Comparison of ENCODE assay signal across 8 cellular contexts in the genomic region with DNA sequence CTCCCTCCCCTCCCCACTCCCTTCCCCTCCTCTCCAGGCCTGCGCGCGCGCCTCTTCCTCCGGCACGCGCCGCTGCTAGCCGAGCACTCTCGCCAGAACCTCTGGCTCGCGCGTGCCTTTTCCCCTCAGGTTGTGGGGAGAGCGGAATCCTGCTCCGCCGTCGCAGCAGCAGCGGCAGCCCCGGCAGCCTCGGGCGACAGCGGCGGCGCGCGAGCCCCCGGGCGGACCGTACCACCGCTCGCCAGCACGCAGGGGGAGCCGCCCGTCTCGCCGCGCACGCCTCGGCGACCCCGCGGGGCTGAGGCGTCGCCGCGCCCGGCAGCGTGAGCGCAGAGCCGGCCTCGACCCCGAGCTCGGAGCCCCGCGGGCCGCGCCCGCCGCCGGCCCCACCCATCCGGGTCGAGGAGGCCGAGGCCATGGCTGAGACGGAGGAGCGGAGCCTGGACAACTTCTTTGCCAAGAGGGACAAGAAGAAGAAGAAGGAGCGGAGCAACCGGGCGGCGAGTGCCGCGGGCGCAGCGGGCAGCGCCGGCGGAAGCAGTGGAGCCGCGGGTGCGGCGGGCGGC. TPM values are rescaled to one million over a fixed set of nuclear protein-coding genes. Genes with fewer than 3 reads are reported as not detected.
DNase-seq lines count a peak whose midpoint lies in the region; ATAC-seq and TF ChIP-seq lines count a peak whose summit lies in the region.

Gene CDV3 (plus strand): TSS at position 58 of the 566 bp plus-strand sequence. CDS start 359 bp downstream, at position 417.

- peak within 1 kb of the TSS; percentile 81 for H3K4me2 ChIP-seq in DOHH2 (ENCODE audit: low read length)

- no peak for TF ChIP-seq CTCF in DOHH2 (IDR thresholded peaks at IDR 0.05; ENCODE audit: low read depth, low read length, poor library complexity, severe bottlenecking)
- no peak for TF ChIP-seq CTCF in lung (IDR thresholded peaks at IDR 0.05; ENCODE audit: control extremely low read depth, extremely low read depth)
- no peak for TF ChIP-seq CTCF in transverse colon (IDR thresholded peaks at IDR 0.05)

- intact Hi-C loops in transverse colon (cut with DNase I; ENCODE audit: low total_unique reads): no loop called here

- peak; percentile 79 for TF ChIP-seq POLR2A in transverse colon (IDR thresholded peaks at IDR 0.05)

- H3K27ac Mint-ChIP-seq in IgD-negative memory B cell: peak within 1 kb of the TSS; percentile 99

- WGBS in lung, 2 donors: 1% methylated on average over 70 to 81 of the region's 81 CpGs
- WGBS in transverse colon (ENCODE audit: low coverage in 1 of 2), 2 donors: 1% methylated on average over 79 of the region's 81 CpGs; no CpG with 5 or more reads in 1 of the 2 donors

- H3K27ac ChIP-seq in DOHH2 (ENCODE audit: low read depth, low read length) (peak within 1 kb of the TSS; percentile 95), lung (ENCODE audit: low read depth in 1 of 2, low read length in 1 of 2) (peak within 1 kb of the TSS; percentile 96 to 99), transverse colon (peak within 1 kb of the TSS; percentile 96 to 100 (median 99))

- H3K4me1 ChIP-seq in DOHH2 (ENCODE audit: control insufficient read depth, low read length) (peaks cover 73% of the 10 kb centered on the region), lung (ENCODE audit: control insufficient read depth in 2 of 2, insufficient read depth in 2 of 2, low read length in 2 of 2) (peaks cover 4 to 21% of the 10 kb centered on the region in 2 donors), transverse colon (peaks cover 12 to 55% (median 34%) of the 10 kb centered on the region in 4 donors)

- no peak for TF ChIP-seq EP300 in transverse colon (IDR thresholded peaks at IDR 0.05; ENCODE audit: low read depth)

- H3K79me2 ChIP-seq in DOHH2 (ENCODE audit: control insufficient read depth, low read length): peaks cover 51% of the 10 kb centered on the region

- in situ Hi-C loops in transverse colon (cut with MboI; ENCODE audit: low pct_ligation_motif_present in 1 of 4, low pct_unique_long_range_greater_than_20kb in 1 of 4, low sequenced_read_pairs in 3 of 4): loop anchor here in 1 of 4 donors (10.0 kb wide), 1 partner anchor 109 kb away; no protein-coding TSS in a partner anchor

- no peaks in the 10 kb centered on the region for H3K9me3 Mint-ChIP-seq in IgD-negative memory B cell

- peaks cover 18% of the 10 kb centered on the region for H4K20me1 ChIP-seq in DOHH2 (ENCODE audit: control insufficient read depth, insufficient read depth, low read depth, low read length)

- no peaks in the 10 kb centered on the region for H3K27me3 ChIP-seq in DOHH2 (ENCODE audit: control insufficient read depth, low read length)
- H3K27me3 ChIP-seq in lung (ENCODE audit: control insufficient read depth, insufficient read depth): no peaks in the 10 kb centered on the region
- H3K27me3 ChIP-seq in transverse colon: no peaks in the 10 kb centered on the region

- H3K4me3 ChIP-seq in DOHH2 (ENCODE audit: low read length): peak within 1 kb of the TSS; percentile 86
- H3K4me3 ChIP-seq in lung: peak within 1 kb of the TSS; percentile 79
- H3K4me3 ChIP-seq in transverse colon: peak within 1 kb of the TSS; percentile 84 to 94 (median 92)

- H3K4me1 Mint-ChIP-seq in IgD-negative memory B cell: peaks cover 49 to 58% (median 55%) of the 10 kb centered on the region in 3 donors

- no peaks in the 10 kb centered on the region for H3K9me2 ChIP-seq in DOHH2 (replicated peaks; ENCODE audit: control insufficient read depth, low read length)

- H3K9me3 ChIP-seq in DOHH2 (ENCODE audit: control insufficient read depth, insufficient read depth, low read length) (no peaks in the 10 kb centered on the region), lung (ENCODE audit: control insufficient read depth in 2 of 2, insufficient read depth in 1 of 2, low read length in 1 of 2) (no peaks in the 10 kb centered on the region), transverse colon (no peaks in the 10 kb centered on the region)

- DNase-seq in cerebellum (ENCODE audit: low spot score) (peak; percentile 78), lung (ENCODE audit: low spot score) (peak; percentile 52), transverse colon (no peak), midbrain (lab: John Stamatoyannopoulos, UW) (no peak), NCI-H187 (lab: John Stamatoyannopoulos, UW) (no peak)

- peak within 1 kb of the TSS; percentile 85 to 98 (median 97) for H3K4me3 Mint-ChIP-seq in IgD-negative memory B cell

- peaks cover 29% of the 10 kb centered on the region for H3F3A ChIP-seq in DOHH2 (ENCODE audit: control insufficient read depth, insufficient read depth)

- ATAC-seq in GM21576 (IDR thresholded peaks at IDR 0.05; ENCODE audit: unreplicated experiment): peak; percentile 18
- ATAC-seq in lung (ENCODE audit: insufficient read depth, low FRiP score): peak; percentile 17

- no peaks in the 10 kb centered on the region for H3K27me3 Mint-ChIP-seq in IgD-negative memory B cell

- peaks cover 2% of the 10 kb centered on the region for H3K36me3 Mint-ChIP-seq in IgD-negative memory B cell

- H3K36me3 ChIP-seq in DOHH2 (ENCODE audit: control insufficient read depth, low read length): peaks cover 45% of the 10 kb centered on the region
- H3K36me3 ChIP-seq in lung (ENCODE audit: control insufficient read depth in 2 of 2, insufficient read depth in 2 of 2, low read length in 2 of 2): peaks cover 2 to 6% of the 10 kb centered on the region in 2 donors
- H3K36me3 ChIP-seq in transverse colon: peaks cover 0 to 12% (median 3%) of the 10 kb centered on the region in 4 donors

RNA-seq across cellular contexts. Expression of gene CDV3, which starts in this region (rescaled TPM):
- polyA plus RNA-seq in IgD-negative memory B cell: 39.7 TPM
- total RNA-seq in cerebellum: 71.0 TPM
- total RNA-seq in lung: 100 to 1,000 TPM; 122 to 138 TPM
- polyA plus RNA-seq in lung: 10 to 100 TPM; 50.5 to 87.0 TPM
- 10 to 100 TPM; 46.8 to 84.9 (median 78.8) TPM for total RNA-seq in transverse colon

Comparison
In these comparisons a context has a peak if more than half of its experiments do, and no peak if none do; other contexts are left out.
1. DNase-seq: peak in cerebellum (single experiment) and lung (single experiment); none in transverse colon (single experiment), midbrain (single experiment) and NCI-H187 (0 of 2).
2. Peak in every context shown above with its lines, with median percentiles within 50 percentile points of each other: H3K27ac ChIP-seq and H3K4me3 ChIP-seq.